In genomic region chr2:234329202-234329930, GRCh38 we compare ENCODE assay signal across 1 cellular context.
TF ChIP-seq lines count a peak whose summit lies in the region.

No MANE protein-coding gene starts in this region.

TF ChIP-seq in H1, 55 proteins besides CTCF, POLR2A, EP300 and RAD21:
- TF ChIP-seq RFX5 (IDR thresholded peaks at IDR 0.05; ENCODE audit: borderline replicate concordance, low read depth, low read length) (no peak), FOSL1 (IDR thresholded peaks at IDR 0.05; ENCODE audit: insufficient read depth, low read depth, low read length) (no peak), SAP30 (IDR thresholded peaks at IDR 0.05; ENCODE audit: insufficient read depth, insufficient replicate concordance, low read length) (no peak), TEAD4 (IDR thresholded peaks at IDR 0.05; ENCODE audit: low read depth, low read length) (no peak), ZNF274 (IDR thresholded peaks at IDR 0.05; ENCODE audit: borderline replicate concordance, extremely low read depth, low read length) (no peak), TAF1 (IDR thresholded peaks at IDR 0.05; ENCODE audit: low read depth, low read length) (no peak), RNF2 (IDR thresholded peaks at IDR 0.05; ENCODE audit: borderline replicate concordance, low read depth, low read length, missing control alignments, poor library complexity, severe bottlenecking) (no peak), KDM4A (IDR thresholded peaks at IDR 0.05; ENCODE audit: low read depth, low read length, severe bottlenecking) (no peak), KDM5A (IDR thresholded peaks at IDR 0.05; ENCODE audit: low read length) (no peak), SP1 (IDR thresholded peaks at IDR 0.05; ENCODE audit: low read depth, low read length) (no peak), EZH2 (IDR thresholded peaks at IDR 0.05; ENCODE audit: low read depth, low read length, severe bottlenecking) (no peak), KDM1A (IDR thresholded peaks at IDR 0.05; ENCODE audit: borderline replicate concordance, low read length) (no peak), CBX5 (IDR thresholded peaks at IDR 0.05; ENCODE audit: low read depth, low read length) (no peak), POLR2AphosphoS5 (IDR thresholded peaks at IDR 0.05; ENCODE audit: low read depth, low read length) (no peak), CEBPB (IDR thresholded peaks at IDR 0.05; ENCODE audit: low read depth, low read length) (no peak), SP2 (IDR thresholded peaks at IDR 0.05; ENCODE audit: low read length) (no peak), HDAC6 (IDR thresholded peaks at IDR 0.05; ENCODE audit: low read depth, low read length) (no peak), TBP (IDR thresholded peaks at IDR 0.05; ENCODE audit: low read depth, low read length) (no peak)
- TF ChIP-seq, protein P1, sequence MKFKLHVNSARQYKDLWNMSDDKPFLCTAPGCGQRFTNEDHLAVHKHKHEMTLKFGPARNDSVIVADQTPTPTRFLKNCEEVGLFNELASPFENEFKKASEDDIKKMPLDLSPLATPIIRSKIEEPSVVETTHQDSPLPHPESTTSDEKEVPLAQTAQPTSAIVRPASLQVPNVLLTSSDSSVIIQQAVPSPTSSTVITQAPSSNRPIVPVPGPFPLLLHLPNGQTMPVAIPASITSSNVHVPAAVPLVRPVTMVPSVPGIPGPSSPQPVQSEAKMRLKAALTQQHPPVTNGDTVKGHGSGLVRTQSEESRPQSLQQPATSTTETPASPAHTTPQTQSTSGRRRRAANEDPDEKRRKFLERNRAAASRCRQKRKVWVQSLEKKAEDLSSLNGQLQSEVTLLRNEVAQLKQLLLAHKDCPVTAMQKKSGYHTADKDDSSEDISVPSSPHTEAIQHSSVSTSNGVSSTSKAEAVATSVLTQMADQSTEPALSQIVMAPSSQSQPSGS (IDR thresholded peaks at IDR 0.05; ENCODE audit: low read length) = no peak
